In genomic region chr2:191869178-191869577, GRCh38 we compare ENCODE assay signal across 8 cellular contexts. TPM values are rescaled to one million over a fixed set of nuclear protein-coding genes. Genes with fewer than 3 reads are reported as not detected.
DNase-seq lines count a peak whose midpoint lies in the region; ATAC-seq and TF ChIP-seq lines count a peak whose summit lies in the region.

No MANE protein-coding gene starts in this region.

- H3K9me3 ChIP-seq in RWPE2 (ENCODE audit: severe bottlenecking) = no peaks in the 10 kb centered on the region

- no peaks in the 10 kb centered on the region for H3K27me3 ChIP-seq in RWPE2 (ENCODE audit: insufficient read depth, poor library complexity, severe bottlenecking)

- H3K4me3 Mint-ChIP-seq in HFFc6 = no peak overlapping the region
- H3K4me3 Mint-ChIP-seq in activated T-cell treated with anti-CD3 and anti-CD28 coated beads, Interleukin-2, amount 50 U/mL, for 4 hours = no peak overlapping the region
- H3K4me3 Mint-ChIP-seq in activated CD4-positive, alpha-beta T cell treated with anti-CD3 and anti-CD28 coated beads, Interleukin-2, amount 10 ng/mL, durations not matched to agents 24 days and 14 days = no peak overlapping the region

- TF ChIP-seq CTCF in HFFc6 (IDR thresholded peaks at IDR 0.05) (peak; percentile 74), RWPE2 (IDR thresholded peaks at IDR 0.05; ENCODE audit: poor library complexity, severe bottlenecking) (no peak)

- H3K4me1 ChIP-seq in RWPE2 (ENCODE audit: insufficient read depth, poor library complexity, severe bottlenecking) = peaks cover 43% of the 10 kb centered on the region

- intact Hi-C loops in activated CD4-positive, alpha-beta T cell treated with anti-CD3 and anti-CD28 coated beads, Interleukin-2, amount 10 ng/mL, durations not matched to agents 24 days and 14 days (cut with micrococcal nuclease) = no loop called here

- peak; percentile 93 for DNase-seq in DMS53 treated with DMSO at 0.1 percent for 48 hours (lab: John Stamatoyannopoulos, UW; ENCODE audit: unreplicated experiment)
- DNase-seq in HFFc6 = peak; percentile 33
- no peak for DNase-seq in RWPE2 (ENCODE audit: low spot score)
- peak; percentile 38 for DNase-seq in kidney glomerular epithelial cell (lab: John Stamatoyannopoulos, UW)
- no peak for DNase-seq in activated T-cell treated with anti-CD3 and anti-CD28 coated beads, Interleukin-2, amount 50 U/mL, for 4 hours
- DNase-seq in activated CD4-positive, alpha-beta T cell treated with anti-CD3 and anti-CD28 coated beads, Interleukin-2, amount 10 ng/mL, durations not matched to agents 24 days and 14 days = no peak

- H3K36me3 Mint-ChIP-seq in HFFc6 (ENCODE audit: low read depth) = peaks cover 2% of the 10 kb centered on the region; the same call in 1 of the 2 replicates
- no peaks in the 10 kb centered on the region for H3K36me3 Mint-ChIP-seq in activated T-cell treated with anti-CD3 and anti-CD28 coated beads, Interleukin-2, amount 50 U/mL, for 4 hours (ENCODE audit: insufficient read depth)
- H3K36me3 Mint-ChIP-seq in activated CD4-positive, alpha-beta T cell treated with anti-CD3 and anti-CD28 coated beads, Interleukin-2, amount 10 ng/mL, durations not matched to agents 24 days and 14 days (ENCODE audit: low read depth) = no peaks in the 10 kb centered on the region

- H3K27me3 Mint-ChIP-seq in HFFc6 (ENCODE audit: insufficient read depth) = no peaks in the 10 kb centered on the region
- peaks cover 14% of the 10 kb centered on the region for H3K27me3 Mint-ChIP-seq in activated T-cell treated with anti-CD3 and anti-CD28 coated beads, Interleukin-2, amount 50 U/mL, for 4 hours (ENCODE audit: low read depth)
- H3K27me3 Mint-ChIP-seq in activated CD4-positive, alpha-beta T cell treated with anti-CD3 and anti-CD28 coated beads, Interleukin-2, amount 10 ng/mL, durations not matched to agents 24 days and 14 days = peaks cover 12% of the 10 kb centered on the region

- H3K4me3 ChIP-seq in RWPE2 (ENCODE audit: severe bottlenecking) = no peak overlapping the region

- H3K27ac ChIP-seq in RWPE2 (ENCODE audit: poor library complexity, severe bottlenecking) = peak overlapping the region; percentile 94

- 0 out of 2 replicates have a peak overlapping the region, but pooled peaks have one; percentile 34 for H3K27ac Mint-ChIP-seq in HFFc6
- H3K27ac Mint-ChIP-seq in activated CD4-positive, alpha-beta T cell treated with anti-CD3 and anti-CD28 coated beads, Interleukin-2, amount 10 ng/mL, durations not matched to agents 24 days and 14 days = no peak overlapping the region

- no peak for ATAC-seq in RWPE2 (ENCODE audit: low read depth)
- no peak for ATAC-seq in HG03342 (IDR thresholded peaks at IDR 0.05; ENCODE audit: unreplicated experiment)
- ATAC-seq in HG03520 (IDR thresholded peaks at IDR 0.05; ENCODE audit: unreplicated experiment) = no peak
- no peak for ATAC-seq in activated T-cell treated with anti-CD3 and anti-CD28 coated beads, Interleukin-2, amount 50 U/mL, for 4 hours

- no peaks in the 10 kb centered on the region for H3K9me3 Mint-ChIP-seq in HFFc6
- H3K9me3 Mint-ChIP-seq in activated T-cell treated with anti-CD3 and anti-CD28 coated beads, Interleukin-2, amount 50 U/mL, for 4 hours = no peaks in the 10 kb centered on the region
- H3K9me3 Mint-ChIP-seq in activated CD4-positive, alpha-beta T cell treated with anti-CD3 and anti-CD28 coated beads, Interleukin-2, amount 10 ng/mL, durations not matched to agents 24 days and 14 days = no peaks in the 10 kb centered on the region

- H3K36me3 ChIP-seq in RWPE2 (ENCODE audit: low read depth) = no peaks in the 10 kb centered on the region

- H3K4me1 Mint-ChIP-seq in HFFc6 (ENCODE audit: low read depth) = peaks cover 58% of the 10 kb centered on the region
- H3K4me1 Mint-ChIP-seq in activated T-cell treated with anti-CD3 and anti-CD28 coated beads, Interleukin-2, amount 50 U/mL, for 4 hours (ENCODE audit: low read depth) = no peaks in the 10 kb centered on the region
- H3K4me1 Mint-ChIP-seq in activated CD4-positive, alpha-beta T cell treated with anti-CD3 and anti-CD28 coated beads, Interleukin-2, amount 10 ng/mL, durations not matched to agents 24 days and 14 days = no peaks in the 10 kb centered on the region

RNA-seq across cellular contexts. Expression of gene CAVIN2, which starts 22.3 kb away (rescaled TPM):
- 10 to 100 TPM in 4 of 6 experiments, 1 to 10 TPM in 2; 3.1 to 15.9 (median 14.5) TPM for total RNA-seq in HFFc6 (2021; fragmentation: NEBNext Ultra II Directional; extraction: Animal tissue kit (Norgen Biotek cat#: 25700))
- total RNA-seq in activated T-cell treated with anti-CD3 and anti-CD28 coated beads, Interleukin-2, amount 50 U/mL, for 4 hours = under 1 TPM; 0.08 to 0.38 (median 0.33) TPM
- total RNA-seq in activated CD4-positive, alpha-beta T cell treated with anti-CD3 and anti-CD28 coated beads, Interleukin-2, amount 10 ng/mL, durations not matched to agents 24 days and 14 days = not detected in 2 replicates

Comparison
In these comparisons a context has a peak if more than half of its experiments do, and no peak if none do; other contexts are left out.
1. DNase-seq: peak in DMS53 treated with DMSO at 0.1 percent for 48 hours (single experiment), HFFc6 (single experiment) and kidney glomerular epithelial cell (single experiment); none in RWPE2 (single experiment), activated T-cell treated with anti-CD3 and anti-CD28 coated beads, Interleukin-2, amount 50 U/mL, for 4 hours (single experiment) and activated CD4-positive, alpha-beta T cell treated with anti-CD3 and anti-CD28 coated beads, Interleukin-2, amount 10 ng/mL, durations not matched to agents 24 days and 14 days (single experiment).